23 cellular contexts compared by ENCODE assay signal in the genomic region with DNA sequence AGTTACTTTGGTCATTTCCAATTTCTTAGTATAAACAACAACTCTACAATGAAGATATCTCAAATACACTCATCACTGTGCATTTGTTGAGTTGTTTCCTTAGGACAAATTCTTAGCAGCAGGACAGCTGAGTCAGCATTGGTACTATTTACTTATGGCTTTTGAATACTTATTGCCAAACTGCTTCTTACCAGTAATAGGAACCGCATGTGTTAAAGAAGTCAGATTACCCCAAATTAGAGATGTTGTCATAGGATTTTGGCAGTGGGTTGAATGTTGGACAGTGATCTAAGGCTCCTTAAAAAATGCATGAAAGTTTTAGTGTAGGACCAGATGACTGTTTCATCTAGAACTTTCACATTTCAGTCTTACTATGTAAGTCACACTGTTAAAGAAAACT. TPM values are rescaled to one million over a fixed set of nuclear protein-coding genes. Genes with fewer than 3 reads are reported as not detected.
DNase-seq lines count a peak whose midpoint lies in the region; ATAC-seq, FAIRE-seq and TF ChIP-seq lines count a peak whose summit lies in the region.
"Had no signal": no experiment of that assay in that cellular context is flagged by ENCODE, and none has a peak within 500 bp of the region (broad histone marks: within the 10 kb centered on the region; RNA-seq: fewer than 3 reads in every experiment).

No MANE protein-coding gene starts in this region.

- intact Hi-C loops in left ventricle myocardium superior (cut with micrococcal nuclease) (no loop called here), cardiac septum (cut with DNase I) (no loop called here), K562 (cut with micrococcal nuclease) (no loop called here)

- no peaks in the 10 kb centered on the region for H3K9me3 ChIP-seq in K562 (replicated peaks; ENCODE audit: control insufficient read depth, insufficient read depth, low read depth, low read length)

- no peak overlapping the region for H3K9ac ChIP-seq in K562 (ENCODE audit: insufficient read depth in 1 of 2, low read depth in 2 of 2, low read length in 2 of 2)

- no peak for TF ChIP-seq POLR2A in K562 (conservative IDR thresholded peaks at IDR 0.05)

- ATAC-seq in left ventricle myocardium superior, result peak; percentile 13
- no peak for ATAC-seq in K562
- ATAC-seq: naive thymus-derived CD8-positive, alpha-beta T cell; WTC11 had no signal

- no peaks in the 10 kb centered on the region; a peak in 2 of 5 replicates for H3K27me3 ChIP-seq in K562 (ENCODE audit: control insufficient read depth in 2 of 2, insufficient read depth in 2 of 2, low read length in 2 of 2)

- TF ChIP-seq EP300 in K562 (IDR thresholded peaks at IDR 0.05; ENCODE audit: low read length), result no peak

- H3K4me3 ChIP-seq in K562, result no peak overlapping the region
- H3K4me3 ChIP-seq in fibroblast of pulmonary artery (replicated peaks; ENCODE audit: low read depth, low read length), result no peak overlapping the region
- H3K4me3 ChIP-seq: spleen had no signal

- WGBS in K562 (ENCODE audit: insufficient coverage, low coverage, missing lambda C conversion rate), result 0% methylated on average over 1 of the region's 1 CpG

- in situ Hi-C loops in K562 (cut with MboI), result no loop called here

- no peaks in the 10 kb centered on the region for H3K9me1 ChIP-seq in K562 (ENCODE audit: control insufficient read depth, insufficient read depth, low read length)

- DNase-seq in left ventricle myocardium superior, result no peak
- DNase-seq in cardiac septum (ENCODE audit: low spot score), result no peak
- DNase-seq in K562 (ENCODE audit: extremely low read depth in 1 of 4, low spot score in 3 of 4), result no peak
- DNase-seq in fibroblast of pulmonary artery (ENCODE audit: low read depth), result peak; percentile 18
- DNase-seq in substantia nigra (lab: John Stamatoyannopoulos, UW), result no peak
- no peak for DNase-seq in inferior parietal cortex (ENCODE audit: extremely low spot score)
- no peak for DNase-seq in NCI-H1048 (lab: John Stamatoyannopoulos, UW)
- no peak for DNase-seq in mesenteric fat pad (ENCODE audit: low spot score)
- DNase-seq: activated CD4-positive, alpha-beta memory T cell treated with anti-CD3 and anti-CD28 coated beads for 36 hours; activated naive CD4-positive, alpha-beta T cell; aorta; GDM1; head of caudate nucleus; immature natural killer cell; Kasumi-1; naive thymus-derived CD8-positive, alpha-beta T cell; NCI-H146; NCI-H2171 treated with DMSO at 0.1 percent for 48 hours; NCI-H774; posterior cingulate gyrus; spleen; stimulated activated CD8-positive, alpha-beta memory T cell treated with anti-CD3 and anti-CD28 coated beads, Interleukin-4, amount 100 ng/mL, for 48 hours had no signal

- CTCF ChIA-PET in K562 (lab: Yijun Ruan, JAX; ENCODE audit: low intra/inter-chr PET ratio), result interaction anchor here (0.6 to 0.7 kb wide), 2 partner anchors 175 to 336 kb away, joined by 3 to 4 read pairs; no protein-coding TSS in a partner anchor

- POLR2A ChIA-PET in K562 (lab: Yijun Ruan, JAX), result no interaction called here

- H3K79me2 ChIP-seq in K562 (ENCODE audit: control insufficient read depth, insufficient read depth, low read length), result no peaks in the 10 kb centered on the region

- H3K36me3 ChIP-seq in K562 (ENCODE audit: control insufficient read depth, insufficient read depth, low read length), result no peaks in the 10 kb centered on the region
- H3K36me3 ChIP-seq: spleen had no signal

- FAIRE-seq in K562 (lab: Jason Lieb, UNC), result no peak

- no peak for TF ChIP-seq RAD21 in K562 (CRISPR knock-in tag; conservative IDR thresholded peaks at IDR 0.05 in 1 of 2, IDR thresholded peaks at IDR 0.05 in 1 of 2)

- H3K27ac ChIP-seq in K562 (ENCODE audit: extremely low read depth, low read depth, low read length) (no peak overlapping the region), substantia nigra (ENCODE audit: low read depth, low read length, poor library complexity, severe bottlenecking) (peak overlapping the region; percentile 28)
- H3K27ac ChIP-seq: spleen had no signal

- no peak overlapping the region for H3K4me2 ChIP-seq in K562 (ENCODE audit: insufficient read depth, low read length)

- H2AFZ ChIP-seq in K562 (ENCODE audit: low read depth, low read length), result no peak overlapping the region

- TF ChIP-seq CTCF in K562 (IDR thresholded peaks at IDR 0.05 in 2 of 3, conservative IDR thresholded peaks at IDR 0.05 in 1 of 3; ENCODE audit: insufficient read depth in 2 of 3, low read depth in 1 of 3, low read length in 3 of 3) (no peak), fibroblast of pulmonary artery (IDR thresholded peaks at IDR 0.05; ENCODE audit: low read length, missing control alignments) (no peak)

- H3K4me1 ChIP-seq in K562 (replicated peaks in 1 of 2; ENCODE audit: control insufficient read depth in 2 of 2, insufficient read depth in 2 of 2, low read length in 2 of 2), result no peaks in the 10 kb centered on the region

- BruUV-seq in K562 (replicated peaks; lab: Mats Ljungman, UMichigan), result no TSS peak

- no peaks in the 10 kb centered on the region for H4K20me1 ChIP-seq in K562 (replicated peaks; ENCODE audit: control insufficient read depth, insufficient read depth, low read length)

TF ChIP-seq in K562, 482 proteins besides CTCF, POLR2A, EP300 and RAD21:
- TF ChIP-seq MAFK (IDR thresholded peaks at IDR 0.05; ENCODE audit: low read length) (peak; percentile 62), MAFF (IDR thresholded peaks at IDR 0.05; ENCODE audit: low read length) (peak; percentile 61), MAFG (tag; conservative IDR thresholded peaks at IDR 0.05) (peak; percentile 57), ZNF316 (IDR thresholded peaks at IDR 0.05) (peak; percentile 66), BRF1 (IDR thresholded peaks at IDR 0.05; ENCODE audit: borderline replicate concordance, extremely low read depth, insufficient read length) (no peak), C11orf30 (IDR thresholded peaks at IDR 0.05; ENCODE audit: low read depth) (peak; percentile 54; the same call in 1 of the 2 replicates), ZNF830 (CRISPR knock-in tag; IDR thresholded peaks at IDR 0.05) (no peak)

RNA-seq across cellular contexts. Expression of gene KANK1, which starts 56.9 kb away (rescaled TPM):
- total RNA-seq in left ventricle myocardium superior (159 TPM), cardiac septum (90.1 TPM), K562 (2014; rRNA removed) (0.12 and 0.18 TPM in 2 replicates), K562 (2014; rRNA removed; fragmentation: Illumina TruSeq; extraction: Trizol) (0.26 and 0.44 TPM in 2 replicates), K562 (2015; rRNA removed; fragmentation: Illumina TruSeq; extraction: Trizol) (0.36 and 0.45 TPM in 2 replicates), K562 (2021) (0.55 and 0.89 TPM in 2 replicates), mesenteric fat pad (122 TPM)
- 0.58 and 0.69 TPM in 2 replicates for total RNA-seq in K562 (2011; cell fraction: chromatin; rRNA removed; ENCODE audit: low replicate concordance)
- total RNA-seq in K562 (2011; cell fraction: nucleolus; rRNA removed), result 0.39 and 1.2 TPM in 2 replicates
- total RNA-seq in K562 (2011; cell fraction: nucleoplasm; rRNA removed), result 0.31 and 0.37 TPM in 2 replicates
- polyA plus RNA-seq in K562 (2011; rRNA removed) (0.62 and 0.78 TPM in 2 replicates), K562 (2014; fragmentation: Illumina TruSeq; extraction: Trizol) (0.11 and 0.22 TPM in 2 replicates), K562 (2014; fragmentation: Nextera tagmentation; extraction: Ambion mirVana) (under 1 TPM; 0.11 to 0.34 TPM), K562 (2014; rRNA removed) (0.01 and 0.17 TPM in 2 replicates)
- polyA plus RNA-seq in K562 (2011; cell fraction: cytosol; rRNA removed), result 0.50 and 0.61 TPM in 2 replicates
- 0.44 and 0.60 TPM in 2 replicates for polyA plus RNA-seq in K562 (2011; cell fraction: nucleus; rRNA removed)
- 0.12 and 0.18 TPM in 2 replicates for polyA plus RNA-seq in K562 (2012)
- polyA minus RNA-seq in K562 (2011; rRNA and poly(A)+ RNA removed), result 1.2 and 1.5 TPM in 2 replicates
- 0.95 and 1.4 TPM in 2 replicates for polyA minus RNA-seq in K562 (2011; cell fraction: cytosol; rRNA and poly(A)+ RNA removed)
- polyA minus RNA-seq in K562 (2011; cell fraction: nucleus; rRNA and poly(A)+ RNA removed), result 0.54 and 0.56 TPM in 2 replicates

Comparison
In these comparisons a context has a peak if more than half of its experiments do, and no peak if none do; other contexts are left out.
1. RNA of gene KANK1, which starts 56.9 kb away (total RNA-seq): 159 TPM in left ventricle myocardium superior (single experiment), 122 TPM in mesenteric fat pad (single experiment) and 90.1 TPM in cardiac septum (single experiment); 0.12 to 1.2 TPM in K562; every median in the first group is over 10 times any median in the second.